Comparison of ENCODE assay signal across 1 cellular context in genomic region chr1:177137814-177138213, GRCh38.
TF ChIP-seq lines count a peak whose summit lies in the region.

No MANE protein-coding gene starts in this region.

TF ChIP-seq in H1, 55 proteins besides CTCF, POLR2A, EP300 and RAD21:
- TF ChIP-seq TEAD4 (IDR thresholded peaks at IDR 0.05; ENCODE audit: low read depth, low read length) (no peak), TBP (IDR thresholded peaks at IDR 0.05; ENCODE audit: low read depth, low read length) (no peak), CBX8 (IDR thresholded peaks at IDR 0.05; ENCODE audit: borderline replicate concordance, low read depth, low read length) (no peak), BRCA1 (IDR thresholded peaks at IDR 0.05; ENCODE audit: low read depth, low read length) (no peak), POLR2AphosphoS5 (IDR thresholded peaks at IDR 0.05; ENCODE audit: low read depth, low read length) (no peak), KDM5A (IDR thresholded peaks at IDR 0.05; ENCODE audit: low read length) (no peak), KDM4A (IDR thresholded peaks at IDR 0.05; ENCODE audit: low read depth, low read length, severe bottlenecking) (no peak), EGR1 (IDR thresholded peaks at IDR 0.05; ENCODE audit: borderline replicate concordance, low read depth, low read length) (no peak), HDAC2 (IDR thresholded peaks at IDR 0.05; ENCODE audit: borderline replicate concordance in 1 of 2, low read depth in 2 of 2, low read length in 2 of 2) (no peak), CHD1 (IDR thresholded peaks at IDR 0.05; ENCODE audit: low read depth, low read length) (no peak)
- TF ChIP-seq, protein P1, sequence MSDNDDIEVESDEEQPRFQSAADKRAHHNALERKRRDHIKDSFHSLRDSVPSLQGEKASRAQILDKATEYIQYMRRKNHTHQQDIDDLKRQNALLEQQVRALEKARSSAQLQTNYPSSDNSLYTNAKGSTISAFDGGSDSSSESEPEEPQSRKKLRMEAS (IDR thresholded peaks at IDR 0.05) = no peak
TF ChIP-seq in H1: peak in this region for 0.
